9 cellular contexts compared by ENCODE assay signal in genomic region chr14:90388437-90388836, GRCh38. TPM values are rescaled to one million over a fixed set of nuclear protein-coding genes. Genes with fewer than 3 reads are reported as not detected.
DNase-seq lines count a peak whose midpoint lies in the region; ATAC-seq and TF ChIP-seq lines count a peak whose summit lies in the region.
"Had no signal": no experiment of that assay in that cellular context is flagged by ENCODE, and none has a peak within 500 bp of the region (broad histone marks: within the 10 kb centered on the region; RNA-seq: fewer than 3 reads in every experiment).

No MANE protein-coding gene starts in this region.

- H3K36me3 Mint-ChIP-seq in natural killer cell treated with Interleukin-12 subunit alpha and Interleukin-12 subunit beta and Interleukin-15 and Interleukin-18, amount 100 ng/mL, for 72 hours: no peaks in the 10 kb centered on the region

- peak; percentile 34 for DNase-seq in BE2C
- peak; percentile 63 for DNase-seq in HFF-Myc (ENCODE audit: extremely low read depth, low read depth)
- peak; percentile 72 for DNase-seq in amniotic stem cell (lab: John Stamatoyannopoulos, UW)
- peak; percentile 87 for DNase-seq in kidney tubule cell (ENCODE audit: low spot score)
- no peak for DNase-seq in OCI-M2 (lab: John Stamatoyannopoulos, UW; ENCODE audit: unreplicated experiment)
- DNase-seq in cerebellar cortex (ENCODE audit: low spot score): no peak
- DNase-seq in NCI-H1417 treated with DMSO at 0.1 percent for 48 hours (lab: John Stamatoyannopoulos, UW): no peak
- DNase-seq in natural killer cell treated with Interleukin-12 subunit alpha and Interleukin-12 subunit beta and Interleukin-15 and Interleukin-18, amount 100 ng/mL, for 72 hours (ENCODE audit: low spot score): no peak

- H3K36me3 ChIP-seq in BE2C: no peaks in the 10 kb centered on the region

- peaks cover 7% of the 10 kb centered on the region for H3K4me1 ChIP-seq in BE2C

- H3K4me1 Mint-ChIP-seq in natural killer cell treated with Interleukin-12 subunit alpha and Interleukin-12 subunit beta and Interleukin-15 and Interleukin-18, amount 100 ng/mL, for 72 hours (ENCODE audit: low read depth in 2 of 2): peaks cover 0 to 12% of the 10 kb centered on the region in 2 donors

- TF ChIP-seq CTCF in BE2C (IDR thresholded peaks at IDR 0.05; ENCODE audit: low read depth, low read length): no peak
- no peak for TF ChIP-seq CTCF in HFF-Myc (IDR thresholded peaks at IDR 0.05; ENCODE audit: low read depth, low read length, missing control alignments)

- no peak overlapping the region for H3K27ac Mint-ChIP-seq in natural killer cell treated with Interleukin-12 subunit alpha and Interleukin-12 subunit beta and Interleukin-15 and Interleukin-18, amount 100 ng/mL, for 72 hours

- no peaks in the 10 kb centered on the region for H3K9me3 Mint-ChIP-seq in natural killer cell treated with Interleukin-12 subunit alpha and Interleukin-12 subunit beta and Interleukin-15 and Interleukin-18, amount 100 ng/mL, for 72 hours

- H3K27me3 Mint-ChIP-seq in natural killer cell treated with Interleukin-12 subunit alpha and Interleukin-12 subunit beta and Interleukin-15 and Interleukin-18, amount 100 ng/mL, for 72 hours: no peaks in the 10 kb centered on the region

- no peaks in the 10 kb centered on the region for H3K27me3 ChIP-seq in BE2C

- no peak overlapping the region for H3K4me3 ChIP-seq in BE2C (ENCODE audit: low read depth, low read length)
- H3K4me3 ChIP-seq in HFF-Myc (replicated peaks; ENCODE audit: low read depth, low read length): no peak overlapping the region

- ATAC-seq in natural killer cell treated with Interleukin-12 subunit alpha and Interleukin-12 subunit beta and Interleukin-15 and Interleukin-18, amount 100 ng/mL, for 72 hours: no peak
- ATAC-seq: Panc1 had no signal

- H3K4me3 Mint-ChIP-seq in natural killer cell treated with Interleukin-12 subunit alpha and Interleukin-12 subunit beta and Interleukin-15 and Interleukin-18, amount 100 ng/mL, for 72 hours: no peak overlapping the region

- no peaks in the 10 kb centered on the region for H3K9me3 ChIP-seq in BE2C

RNA-seq across cellular contexts. Expression of gene CALM1, which starts 8.4 kb away (rescaled TPM):
- polyA plus RNA-seq in BE2C (2012; ENCODE audit: insufficient read depth, insufficient read length, low read depth): 274 TPM
- 100 to 1,000 TPM; 521 to 669 TPM for total RNA-seq in natural killer cell treated with Interleukin-12 subunit alpha and Interleukin-12 subunit beta and Interleukin-15 and Interleukin-18, amount 100 ng/mL, for 72 hours

RNA-seq across cellular contexts. Expression of gene NRDE2, which starts 56.7 kb away (rescaled TPM):
- 7.2 TPM for polyA plus RNA-seq in BE2C (2012; ENCODE audit: insufficient read depth, insufficient read length, low read depth)
- total RNA-seq in natural killer cell treated with Interleukin-12 subunit alpha and Interleukin-12 subunit beta and Interleukin-15 and Interleukin-18, amount 100 ng/mL, for 72 hours: 10 to 100 TPM; 20.2 to 49.6 TPM

Comparison
In these comparisons a context has a peak if more than half of its experiments do, and no peak if none do; other contexts are left out.
1. DNase-seq: peak in BE2C (single experiment), HFF-Myc (single experiment), amniotic stem cell (single experiment) and kidney tubule cell (single experiment); none in OCI-M2 (single experiment), cerebellar cortex (single experiment), NCI-H1417 treated with DMSO at 0.1 percent for 48 hours (single experiment) and natural killer cell treated with Interleukin-12 subunit alpha and Interleukin-12 subunit beta and Interleukin-15 and Interleukin-18, amount 100 ng/mL, for 72 hours (single experiment).